ENCODE assay signal across 1 cellular context in genomic region chr21:34888569-34889286, GRCh38.
A peak's percentile ranks its signal among the peaks of the same experiment; 100 is the strongest.
TF ChIP-seq lines count a peak whose summit lies in the region.

No MANE protein-coding gene starts in this region.

TF ChIP-seq in K562, 482 proteins besides CTCF, POLR2A, EP300 and RAD21 (continued from another document and continues in another):
- no peak for TF ChIP-seq ZNF280B (CRISPR knock-in tag; IDR thresholded peaks at IDR 0.05)
- TF ChIP-seq PHF21A (IDR thresholded peaks at IDR 0.05; ENCODE audit: borderline replicate concordance, low read depth) = no peak
- TF ChIP-seq TRIM28 (IDR thresholded peaks at IDR 0.05) = no peak
- no peak for TF ChIP-seq ZKSCAN3 (CRISPR knock-in tag; IDR thresholded peaks at IDR 0.05)
- no peak for TF ChIP-seq CREBBP (IDR thresholded peaks at IDR 0.05; ENCODE audit: low read depth, low read length)
- TF ChIP-seq ZNF253 (CRISPR knock-in tag; conservative IDR thresholded peaks at IDR 0.05) = no peak
- peak; percentile 90 for TF ChIP-seq RB1 (IDR thresholded peaks at IDR 0.05; ENCODE audit: low read depth)
- no peak for TF ChIP-seq DMBX1 (CRISPR knock-in tag; IDR thresholded peaks at IDR 0.05; ENCODE audit: borderline replicate concordance)
- TF ChIP-seq HOXB6 (CRISPR knock-in tag; IDR thresholded peaks at IDR 0.05; ENCODE audit: borderline replicate concordance) = no peak
- TF ChIP-seq RBM14 (IDR thresholded peaks at IDR 0.05; ENCODE audit: borderline replicate concordance, insufficient read depth, low read depth, low read length) = peak; percentile 90; the same call in 1 of the 2 replicates
- no peak for TF ChIP-seq ELK3 (CRISPR knock-in tag; IDR thresholded peaks at IDR 0.05)
- TF ChIP-seq PRDM10 (IDR thresholded peaks at IDR 0.05; ENCODE audit: partially characterized antibody) = no peak
- no peak for TF ChIP-seq BCL6 (CRISPR knock-in tag; IDR thresholded peaks at IDR 0.05)
- TF ChIP-seq ZNF592 (IDR thresholded peaks at IDR 0.05) = peak; percentile 57; the same call in 1 of the 2 replicates
- no peak for TF ChIP-seq CBFA2T3 (IDR thresholded peaks at IDR 0.05)
- TF ChIP-seq CSDE1 (IDR thresholded peaks at IDR 0.05) = no peak
- TF ChIP-seq ETV6 (IDR thresholded peaks at IDR 0.05; ENCODE audit: borderline replicate concordance in 1 of 2, low read depth in 2 of 2, low read length in 1 of 2) = no peak
- 0 out of 2 replicates have a peak, but pooled peaks have one; percentile 1 for TF ChIP-seq ETV6 (CRISPR knock-in tag; IDR thresholded peaks at IDR 0.05; ENCODE audit: borderline replicate concordance)
- TF ChIP-seq ARNT (IDR thresholded peaks at IDR 0.05) = no peak
- peak; percentile 87 for TF ChIP-seq CCNT2 (IDR thresholded peaks at IDR 0.05; ENCODE audit: borderline replicate concordance, extremely low read depth, insufficient read length, low read depth, low read length)
- TF ChIP-seq MTA1 (IDR thresholded peaks at IDR 0.05; ENCODE audit: borderline replicate concordance) = no peak
- TF ChIP-seq POLR3G (IDR thresholded peaks at IDR 0.05; ENCODE audit: extremely low read depth, insufficient read length, insufficient replicate concordance) = no peak
- TF ChIP-seq SRSF7 (optimal IDR thresholded peaks at IDR 0.05; ENCODE audit: low read depth, low read length) = no peak
- peak; percentile 78; the same call in 1 of the 2 replicates for TF ChIP-seq MXI1 (IDR thresholded peaks at IDR 0.05; ENCODE audit: low read depth, low read length)
- 0 out of 2 replicates have a peak, but pooled peaks have one; percentile 0 for TF ChIP-seq SRSF3 (IDR thresholded peaks at IDR 0.05; ENCODE audit: insufficient read depth, low read length)
- no peak for TF ChIP-seq ZNF780A (CRISPR knock-in tag; IDR thresholded peaks at IDR 0.05)
- no peak for TF ChIP-seq ID3 (CRISPR knock-in tag; IDR thresholded peaks at IDR 0.05)
- TF ChIP-seq ID3 (tag; IDR thresholded peaks at IDR 0.05) = no peak
- TF ChIP-seq SRSF1 (IDR thresholded peaks at IDR 0.05; ENCODE audit: low read depth, low read length) = no peak
- peak; percentile 86 for TF ChIP-seq SMAD1 (IDR thresholded peaks at IDR 0.05; ENCODE audit: low read depth, low read length, partially characterized antibody)
- no peak for TF ChIP-seq TAF9B (IDR thresholded peaks at IDR 0.05; ENCODE audit: partially characterized antibody)
- TF ChIP-seq SREBF2 (CRISPR knock-in tag; IDR thresholded peaks at IDR 0.05) = no peak
- peak; percentile 88 for TF ChIP-seq SMAD4 (CRISPR knock-in tag; conservative IDR thresholded peaks at IDR 0.05)
- TF ChIP-seq HDGF (IDR thresholded peaks at IDR 0.05) = no peak
- no peak for TF ChIP-seq ZNF407 (IDR thresholded peaks at IDR 0.05; ENCODE audit: low read depth)
- TF ChIP-seq TCF7 (IDR thresholded peaks at IDR 0.05; ENCODE audit: borderline replicate concordance) = no peak
- TF ChIP-seq HDAC8 (tag; IDR thresholded peaks at IDR 0.05) = no peak
- TF ChIP-seq ZNF398 (CRISPR knock-in tag; IDR thresholded peaks at IDR 0.05) = no peak
- no peak for TF ChIP-seq HINFP (tag; conservative IDR thresholded peaks at IDR 0.05; ENCODE audit: low read depth)
